Comparison of ENCODE assay signal across 8 cellular contexts in genomic region chr12:101823891-101824290, GRCh38. TPM values are rescaled to one million over a fixed set of nuclear protein-coding genes. Genes with fewer than 3 reads are reported as not detected.
DNase-seq lines count a peak whose midpoint lies in the region; ATAC-seq and TF ChIP-seq lines count a peak whose summit lies in the region.

No MANE protein-coding gene starts in this region.

- DNase-seq in DMS114 treated with DMSO at 0.1 percent for 48 hours (lab: John Stamatoyannopoulos, UW; ENCODE audit: unreplicated experiment) (peak; percentile 33), SK-N-SH (peak; percentile 71), left ventricle myocardium superior (peak; percentile 63), spleen (no peak), PC-9 (no peak)

- BruUV-seq in PC-9 (replicated peaks; lab: Mats Ljungman, UMichigan): no TSS peak

- H3K36me3 ChIP-seq in SK-N-SH (replicated peaks in 1 of 2; ENCODE audit: control insufficient read depth in 1 of 2, insufficient read depth in 2 of 2, low read length in 1 of 2) (no peaks in the 10 kb centered on the region), spleen (no peaks in the 10 kb centered on the region), PC-9 (ENCODE audit: low read depth) (no peaks in the 10 kb centered on the region)

- intact Hi-C loops in left ventricle myocardium superior (cut with micrococcal nuclease): no loop called here
- intact Hi-C loops in spleen (cut with DNase I; ENCODE audit: low total_unique reads): no loop called here
- intact Hi-C loops in PC-9 (cut with micrococcal nuclease; ENCODE audit: unreplicated experiment): no loop called here

- 0 out of 2 replicates have a peak, but pooled peaks cover 3% of the 10 kb centered on the region for H4K20me1 ChIP-seq in SK-N-SH (ENCODE audit: insufficient read depth)
- H4K20me1 ChIP-seq in PC-9 (ENCODE audit: insufficient read depth): no peaks in the 10 kb centered on the region

- CTCF ChIA-PET in SK-N-SH (lab: Yijun Ruan, JAX): interaction anchor here (0.8 to 2.3 kb wide), 7 partner anchors 16 to 409 kb away, joined by 3 to 8 read pairs (median 3); no protein-coding TSS in a partner anchor
- CTCF ChIA-PET in PC-9 (lab: Charles Lee): interaction anchor here (0.8 kb wide), 1 partner anchor 15 kb away, joined by 5 read pairs; no protein-coding TSS in a partner anchor

- H2AFZ ChIP-seq in SK-N-SH (ENCODE audit: low read depth) (peak overlapping the region; percentile 58; the same call in 1 of the 2 replicates), PC-9 (no peak overlapping the region)

- no peak overlapping the region for H3K4me3 ChIP-seq in SK-N-SH (ENCODE audit: low read depth in 2 of 2, low read length in 1 of 2)
- no peak overlapping the region for H3K4me3 ChIP-seq in spleen
- no peak overlapping the region for H3K4me3 ChIP-seq in PC-9

- H3K36me3 Mint-ChIP-seq in activated naive CD8-positive, alpha-beta T cell: peaks cover 2% of the 10 kb centered on the region

- H3K4me3 Mint-ChIP-seq in activated naive CD8-positive, alpha-beta T cell: peak overlapping the region; percentile 61

- H3K9me3 Mint-ChIP-seq in activated naive CD8-positive, alpha-beta T cell (ENCODE audit: low read depth): peaks cover 3% of the 10 kb centered on the region

- H3K4me1 Mint-ChIP-seq in activated naive CD8-positive, alpha-beta T cell (ENCODE audit: low read depth): peaks cover 76% of the 10 kb centered on the region

- 35% methylated on average over 3 of the region's 3 CpGs for WGBS in SK-N-SH (ENCODE audit: low lambda C conversion rate)
- 9 to 16% (median 13%) methylated on average over 3 of the region's 3 CpGs for WGBS in spleen, 5 donors

- H3K27ac ChIP-seq in SK-N-SH (ENCODE audit: low read depth in 2 of 2, low read length in 1 of 2): no peak overlapping the region
- H3K27ac ChIP-seq in spleen: peak overlapping the region in 4 of 8 donors; percentile 19 to 74 (median 54)
- H3K27ac ChIP-seq in PC-9: no peak overlapping the region

- TF ChIP-seq CTCF in SK-N-SH (IDR thresholded peaks at IDR 0.05) (peak; percentile 27; the same call in 1 of the 2 replicates), spleen (IDR thresholded peaks at IDR 0.05 in 8 of 11, conservative IDR thresholded peaks at IDR 0.05 in 3 of 11) (peak in 8 of 11 experiments; percentile 18 to 56 (median 44)), PC-9 (conservative IDR thresholded peaks at IDR 0.05) (no peak)

- no peaks in the 10 kb centered on the region for H3K9me2 ChIP-seq in SK-N-SH
- H3K9me2 ChIP-seq in PC-9 (ENCODE audit: insufficient read depth): no peaks in the 10 kb centered on the region

- no peak for TF ChIP-seq RAD21 in SK-N-SH (IDR thresholded peaks at IDR 0.05; ENCODE audit: low read length)

- H3K27me3 Mint-ChIP-seq in activated naive CD8-positive, alpha-beta T cell: no peaks in the 10 kb centered on the region

- peaks cover 2 to 3% of the 10 kb centered on the region in 2 experiments; a peak in 2 of 4 replicates for H3K4me1 ChIP-seq in SK-N-SH (ENCODE audit: control insufficient read depth in 1 of 2, insufficient read depth in 2 of 2, low read depth in 1 of 2, low read length in 1 of 2)
- peaks cover 5 to 79% (median 52%) of the 10 kb centered on the region in 6 donors for H3K4me1 ChIP-seq in spleen
- H3K4me1 ChIP-seq in PC-9 (replicated peaks; ENCODE audit: insufficient read depth): no peaks in the 10 kb centered on the region

- H3K9me3 ChIP-seq in SK-N-SH: no peaks in the 10 kb centered on the region
- peaks cover 0 to 3% (median under 1%) of the 10 kb centered on the region in 8 donors for H3K9me3 ChIP-seq in spleen
- H3K9me3 ChIP-seq in PC-9 (ENCODE audit: insufficient read depth, low read depth): no peaks in the 10 kb centered on the region

- H3K4me2 ChIP-seq in SK-N-SH: no peak overlapping the region
- H3K4me2 ChIP-seq in PC-9: no peak overlapping the region

- ATAC-seq in GM19467 (IDR thresholded peaks at IDR 0.05; ENCODE audit: unreplicated experiment) (peak; percentile 79), HG03521 (IDR thresholded peaks at IDR 0.05; ENCODE audit: unreplicated experiment) (peak; percentile 79), left ventricle myocardium superior (peak; percentile 96)

- POLR2A ChIA-PET in SK-N-SH (lab: Yijun Ruan, JAX) (no interaction called here), PC-9 (lab: Charles Lee; ENCODE audit: unreplicated experiment) (no interaction called here)

- H3K79me2 ChIP-seq in SK-N-SH (ENCODE audit: insufficient read depth): peaks cover 41% of the 10 kb centered on the region
- H3K79me2 ChIP-seq in PC-9 (ENCODE audit: low read depth): peaks cover under 1% of the 10 kb centered on the region

- peak overlapping the region; percentile 87 for H3K27ac Mint-ChIP-seq in activated naive CD8-positive, alpha-beta T cell

- no peak overlapping the region for H3K9ac ChIP-seq in SK-N-SH

- TF ChIP-seq EP300 in SK-N-SH (IDR thresholded peaks at IDR 0.05; ENCODE audit: borderline replicate concordance in 1 of 2, low read depth in 1 of 2, low read length in 1 of 2): no peak

- H3K27me3 ChIP-seq in SK-N-SH (ENCODE audit: insufficient read depth): no peaks in the 10 kb centered on the region
- H3K27me3 ChIP-seq in spleen (replicated peaks in 1 of 7): no peaks in the 10 kb centered on the region
- H3K27me3 ChIP-seq in PC-9 (ENCODE audit: insufficient read depth, low read depth): no peaks in the 10 kb centered on the region

- TF ChIP-seq POLR2A in spleen (IDR thresholded peaks at IDR 0.05): no peak

- H3F3A ChIP-seq in SK-N-SH (replicated peaks; ENCODE audit: insufficient read depth) (peaks cover 4% of the 10 kb centered on the region), PC-9 (ENCODE audit: insufficient read depth, low read depth) (no peaks in the 10 kb centered on the region)

TF ChIP-seq in SK-N-SH, 30 proteins besides CTCF, POLR2A, EP300 and RAD21:
- TF ChIP-seq FOXJ3 (CRISPR knock-in tag; IDR thresholded peaks at IDR 0.05): no peak
- TF ChIP-seq POLR2AphosphoS5 (IDR thresholded peaks at IDR 0.05; ENCODE audit: low read depth, low read length): no peak
- no peak for TF ChIP-seq RCOR1 (IDR thresholded peaks at IDR 0.05; ENCODE audit: low read length)
- no peak for TF ChIP-seq EZH2phosphoT487 (IDR thresholded peaks at IDR 0.05; ENCODE audit: borderline replicate concordance, low read depth)
- no peak for TF ChIP-seq TAF1 (IDR thresholded peaks at IDR 0.05; ENCODE audit: borderline replicate concordance, low read depth, low read length)
- TF ChIP-seq CHD2 (IDR thresholded peaks at IDR 0.05; ENCODE audit: low read length, partially characterized antibody): no peak
- TF ChIP-seq MEF2A (IDR thresholded peaks at IDR 0.05; ENCODE audit: borderline replicate concordance, low read depth): no peak
- no peak for TF ChIP-seq USF1 (IDR thresholded peaks at IDR 0.05; ENCODE audit: borderline replicate concordance, low read depth)
- no peak for TF ChIP-seq NRF1 (IDR thresholded peaks at IDR 0.05; ENCODE audit: low read depth, low read length)
- TF ChIP-seq TEAD4 (IDR thresholded peaks at IDR 0.05; ENCODE audit: borderline replicate concordance, insufficient read depth): no peak
- no peak for TF ChIP-seq ELF1 (IDR thresholded peaks at IDR 0.05)
- TF ChIP-seq USF2 (IDR thresholded peaks at IDR 0.05; ENCODE audit: borderline replicate concordance, low read depth, low read length): no peak
- no peak for TF ChIP-seq RFX5 (IDR thresholded peaks at IDR 0.05; ENCODE audit: low read length)

RNA-seq across cellular contexts. Expression of gene GNPTAB, which starts 6.9 kb away (rescaled TPM):
- polyA plus RNA-seq in SK-N-SH (2012; rRNA removed) (18.8 and 25.1 TPM in 2 replicates), spleen (10 to 100 TPM in 2 of 3 donors, 1 to 10 TPM in 1; 9.3 to 14.3 (median 12.6) TPM)
- 28.2 and 31.7 TPM in 2 replicates for polyA plus RNA-seq in SK-N-SH (2012; cell fraction: cytosol; rRNA removed)
- 12.1 and 21.7 TPM in 2 replicates for polyA plus RNA-seq in SK-N-SH (2012; cell fraction: nucleus; rRNA removed)
- total RNA-seq in left ventricle myocardium superior (47.8 TPM), spleen (10 to 100 TPM; 40.3 to 90.8 (median 49.9) TPM), PC-9 (2021) (22.0 and 26.5 TPM in 2 replicates)

RNA-seq across cellular contexts. Expression of gene DRAM1, which starts 53.5 kb away (rescaled TPM):
- polyA plus RNA-seq in SK-N-SH (2012; rRNA removed) (37.4 and 61.1 TPM in 2 replicates), spleen (10 to 100 TPM in 2 of 3 donors, 1 to 10 TPM in 1; 8.4 to 15.5 (median 10.8) TPM)
- 63.1 and 64.3 TPM in 2 replicates for polyA plus RNA-seq in SK-N-SH (2012; cell fraction: cytosol; rRNA removed)
- 23.4 and 39.3 TPM in 2 replicates for polyA plus RNA-seq in SK-N-SH (2012; cell fraction: nucleus; rRNA removed)
- total RNA-seq in left ventricle myocardium superior (6.2 TPM), spleen (10 to 100 TPM; 12.4 to 43.1 (median 19.6) TPM), PC-9 (2021) (6.0 and 6.2 TPM in 2 replicates)

Comparison
In these comparisons a context has a peak if more than half of its experiments do, and no peak if none do; other contexts are left out.
1. DNase-seq: peak in DMS114 treated with DMSO at 0.1 percent for 48 hours (single experiment), SK-N-SH (single experiment) and left ventricle myocardium superior (single experiment); none in spleen (single experiment) and PC-9 (0 of 2).
2. Peak in every context shown above with its lines, with median percentiles within 50 percentile points of each other: ATAC-seq.